ENCODE assay signal across 8 cellular contexts in genomic region chr6:165662671-165663282, GRCh38. TPM values are rescaled to one million over a fixed set of nuclear protein-coding genes. Genes with fewer than 3 reads are reported as not detected.
DNase-seq lines count a peak whose midpoint lies in the region; ATAC-seq and TF ChIP-seq lines count a peak whose summit lies in the region.

Gene PDE10A (minus strand): TSS chr6:165663241. CDS start chr6:165662811, 430 bp downstream.

- no peak for TF ChIP-seq EP300 in ovary (IDR thresholded peaks at IDR 0.05)

- no peak for TF ChIP-seq POLR2A in ovary (IDR thresholded peaks at IDR 0.05)

- DNase-seq in GM10266 (ENCODE audit: extremely low spot score) (peak; percentile 58), SJCRH30 (peak; percentile 75 to 80), glomerular visceral epithelial cell (ENCODE audit: extremely low spot score) (peak; percentile 87), ovary (peak in 4 of 5 donors; percentile 51 to 72 (median 53)), GOT3 (lab: John Stamatoyannopoulos, UW) (no peak)
- DNase-seq in naive thymus-derived CD4-positive, alpha-beta T cell, result no peak
- DNase-seq in stimulated activated naive CD4-positive, alpha-beta T cell treated with Interleukin-2 at 50 U/mL for 16 hours (lab: John Stamatoyannopoulos, UW), result no peak

- TF ChIP-seq CTCF in GM10266 (IDR thresholded peaks at IDR 0.05; ENCODE audit: control insufficient read depth, insufficient read depth, low read depth, missing control alignments) (no peak), ovary (IDR thresholded peaks at IDR 0.05) (no peak)

- peaks cover 0 to 10% (median 3%) of the 10 kb centered on the region in 7 donors for H3K4me1 Mint-ChIP-seq in naive thymus-derived CD4-positive, alpha-beta T cell

- peaks cover 0 to 4% (median 0%) of the 10 kb centered on the region in 5 donors for H3K36me3 Mint-ChIP-seq in naive thymus-derived CD4-positive, alpha-beta T cell

- peak within 1 kb of the TSS in 1 of 9 donors; percentile 60 for H3K27ac Mint-ChIP-seq in naive thymus-derived CD4-positive, alpha-beta T cell

- peaks cover 52 to 69% (median 54%) of the 10 kb centered on the region in 5 donors for H3K27me3 Mint-ChIP-seq in naive thymus-derived CD4-positive, alpha-beta T cell

- CTCF ChIA-PET in naive thymus-derived CD4-positive, alpha-beta T cell (lab: Charles Lee), result no interaction called here

- peaks cover 0 to 6% (median 0%) of the 10 kb centered on the region in 11 donors for H3K9me3 Mint-ChIP-seq in naive thymus-derived CD4-positive, alpha-beta T cell

- H3K27ac ChIP-seq in SJCRH30, result no peak within 1 kb of the TSS; the same call in 1 of the 2 replicates
- peak within 1 kb of the TSS; percentile 42 to 46 for H3K27ac ChIP-seq in ovary
- no peak within 1 kb of the TSS for H3K27ac ChIP-seq in naive thymus-derived CD4-positive, alpha-beta T cell (ENCODE audit: low read depth, low read length)

- H3K4me3 Mint-ChIP-seq in naive thymus-derived CD4-positive, alpha-beta T cell, result peak within 1 kb of the TSS in 4 of 10 donors; percentile 29 to 59 (median 42)

- WGBS in ovary, 3 donors, result 0 to 1% methylated on average over 21 to 81 of the region's 81 CpGs; no CpG with 5 or more reads in 1 of the 3 donors

- no peaks in the 10 kb centered on the region for H3K9me3 ChIP-seq in SJCRH30 (replicated peaks)
- no peaks in the 10 kb centered on the region for H3K9me3 ChIP-seq in ovary
- H3K9me3 ChIP-seq in naive thymus-derived CD4-positive, alpha-beta T cell (ENCODE audit: control insufficient read depth in 2 of 3, low read length in 3 of 3), result no peaks in the 10 kb centered on the region

- H3K27me3 ChIP-seq in SJCRH30, result no peaks in the 10 kb centered on the region
- no peaks in the 10 kb centered on the region for H3K27me3 ChIP-seq in ovary
- H3K27me3 ChIP-seq in naive thymus-derived CD4-positive, alpha-beta T cell (ENCODE audit: control insufficient read depth in 2 of 2, insufficient read depth in 2 of 2, low read length in 2 of 2), result no peaks in the 10 kb centered on the region

- H3K4me1 ChIP-seq in SJCRH30 (0 out of 2 replicates have a peak, but pooled peaks cover 3% of the 10 kb centered on the region), ovary (ENCODE audit: insufficient read depth) (peaks cover 13% of the 10 kb centered on the region)
- no peaks in the 10 kb centered on the region for H3K4me1 ChIP-seq in naive thymus-derived CD4-positive, alpha-beta T cell (ENCODE audit: control insufficient read depth in 2 of 2, insufficient read depth in 2 of 2, low read length in 2 of 2)

- H3K36me3 ChIP-seq in SJCRH30, result 0 out of 2 replicates have a peak, but pooled peaks cover 2% of the 10 kb centered on the region
- no peaks in the 10 kb centered on the region for H3K36me3 ChIP-seq in ovary
- H3K36me3 ChIP-seq in naive thymus-derived CD4-positive, alpha-beta T cell (ENCODE audit: control insufficient read depth in 2 of 3, insufficient read depth in 3 of 3, low read length in 3 of 3), result no peaks in the 10 kb centered on the region

- H3K4me3 ChIP-seq in SJCRH30 (peak within 1 kb of the TSS; percentile 82), ovary (peak within 1 kb of the TSS; percentile 51)
- H3K4me3 ChIP-seq in naive thymus-derived CD4-positive, alpha-beta T cell (ENCODE audit: low read length), result no peak within 1 kb of the TSS

- POLR2A ChIA-PET in naive thymus-derived CD4-positive, alpha-beta T cell (lab: Charles Lee), result no interaction called here

- intact Hi-C loops in ovary (cut with DNase I), result no loop called here
- intact Hi-C loops in naive thymus-derived CD4-positive, alpha-beta T cell (cut with micrococcal nuclease), result loop anchor here in 1 of 2 donors (5.0 kb wide), 1 partner anchor 220 kb away; no protein-coding TSS in a partner anchor

- no peak for ATAC-seq in naive thymus-derived CD4-positive, alpha-beta T cell
- ATAC-seq in GM21737 (IDR thresholded peaks at IDR 0.05; ENCODE audit: unreplicated experiment), result no peak

RNA-seq across cellular contexts. Expression of gene PDE10A, which starts in this region (rescaled TPM):
- 12.8 and 14.5 TPM in 2 replicates for total RNA-seq in SJCRH30 (2014; rRNA removed; shearing (Covaris generic))
- 100 to 1,000 TPM in 4 of 7 donors, 10 to 100 TPM in 3; 37.4 to 344 (median 127) TPM for total RNA-seq in ovary
- polyA plus RNA-seq in ovary, result 10 to 100 TPM in 1 of 2 donors, 1 to 10 TPM in 1; 5.9 to 19.8 TPM
- total RNA-seq in naive thymus-derived CD4-positive, alpha-beta T cell, result not detected
- not detected for polyA plus RNA-seq in naive thymus-derived CD4-positive, alpha-beta T cell

Comparison
In these comparisons a context has a peak if more than half of its experiments do, and no peak if none do; other contexts are left out.
1. RNA of gene PDE10A (total RNA-seq): 37.4 to 344 TPM in ovary and 12.8 to 14.5 TPM in SJCRH30; not detected in naive thymus-derived CD4-positive, alpha-beta T cell; every median in the first group is over 10 times any median in the second.
2. RNA of gene PDE10A (polyA plus RNA-seq): 5.9 to 19.8 TPM in ovary; not detected in naive thymus-derived CD4-positive, alpha-beta T cell; every median in the first group is over 4 times any median in the second.
3. DNase-seq: peak in GM10266 (single experiment), SJCRH30 (2 of 2), glomerular visceral epithelial cell (single experiment) and ovary (4 of 5); none in naive thymus-derived CD4-positive, alpha-beta T cell (0 of 9), GOT3 (single experiment) and stimulated activated naive CD4-positive, alpha-beta T cell treated with Interleukin-2 at 50 U/mL for 16 hours (single experiment).
4. H3K27ac ChIP-seq: peak in ovary (2 of 2); none in SJCRH30 (single experiment) and naive thymus-derived CD4-positive, alpha-beta T cell (single experiment).